ENCODE assay signal across 1 cellular context in the genomic region with DNA sequence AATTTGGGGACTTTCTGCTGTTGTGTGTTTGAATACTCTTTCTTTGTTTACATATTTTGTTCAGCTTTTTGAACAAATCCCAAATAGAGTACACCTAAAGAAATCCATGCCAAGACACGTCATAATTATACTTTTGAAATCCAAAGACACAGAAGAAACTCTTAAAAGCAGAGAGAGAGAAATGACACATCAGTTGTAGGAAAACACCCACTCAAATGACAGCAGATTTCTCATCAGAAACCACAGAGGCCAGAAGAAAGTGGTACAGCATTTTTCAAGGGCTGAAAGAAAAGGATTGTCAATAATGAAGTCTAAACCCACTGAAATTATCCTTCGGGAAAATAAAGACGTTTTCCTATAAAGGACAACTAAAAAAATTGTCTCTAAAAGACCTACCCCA.
TF ChIP-seq lines count a peak whose summit lies in the region.

No MANE protein-coding gene starts in this region.

TF ChIP-seq in GM12878, 131 proteins besides CTCF, POLR2A, EP300 and RAD21 (continued from another document):
- TF ChIP-seq, protein P1, sequence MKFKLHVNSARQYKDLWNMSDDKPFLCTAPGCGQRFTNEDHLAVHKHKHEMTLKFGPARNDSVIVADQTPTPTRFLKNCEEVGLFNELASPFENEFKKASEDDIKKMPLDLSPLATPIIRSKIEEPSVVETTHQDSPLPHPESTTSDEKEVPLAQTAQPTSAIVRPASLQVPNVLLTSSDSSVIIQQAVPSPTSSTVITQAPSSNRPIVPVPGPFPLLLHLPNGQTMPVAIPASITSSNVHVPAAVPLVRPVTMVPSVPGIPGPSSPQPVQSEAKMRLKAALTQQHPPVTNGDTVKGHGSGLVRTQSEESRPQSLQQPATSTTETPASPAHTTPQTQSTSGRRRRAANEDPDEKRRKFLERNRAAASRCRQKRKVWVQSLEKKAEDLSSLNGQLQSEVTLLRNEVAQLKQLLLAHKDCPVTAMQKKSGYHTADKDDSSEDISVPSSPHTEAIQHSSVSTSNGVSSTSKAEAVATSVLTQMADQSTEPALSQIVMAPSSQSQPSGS (IDR thresholded peaks at IDR 0.05; ENCODE audit: low read length): peak; percentile 33; the same call in 1 of the 2 replicates
- TF ChIP-seq, protein P2, sequence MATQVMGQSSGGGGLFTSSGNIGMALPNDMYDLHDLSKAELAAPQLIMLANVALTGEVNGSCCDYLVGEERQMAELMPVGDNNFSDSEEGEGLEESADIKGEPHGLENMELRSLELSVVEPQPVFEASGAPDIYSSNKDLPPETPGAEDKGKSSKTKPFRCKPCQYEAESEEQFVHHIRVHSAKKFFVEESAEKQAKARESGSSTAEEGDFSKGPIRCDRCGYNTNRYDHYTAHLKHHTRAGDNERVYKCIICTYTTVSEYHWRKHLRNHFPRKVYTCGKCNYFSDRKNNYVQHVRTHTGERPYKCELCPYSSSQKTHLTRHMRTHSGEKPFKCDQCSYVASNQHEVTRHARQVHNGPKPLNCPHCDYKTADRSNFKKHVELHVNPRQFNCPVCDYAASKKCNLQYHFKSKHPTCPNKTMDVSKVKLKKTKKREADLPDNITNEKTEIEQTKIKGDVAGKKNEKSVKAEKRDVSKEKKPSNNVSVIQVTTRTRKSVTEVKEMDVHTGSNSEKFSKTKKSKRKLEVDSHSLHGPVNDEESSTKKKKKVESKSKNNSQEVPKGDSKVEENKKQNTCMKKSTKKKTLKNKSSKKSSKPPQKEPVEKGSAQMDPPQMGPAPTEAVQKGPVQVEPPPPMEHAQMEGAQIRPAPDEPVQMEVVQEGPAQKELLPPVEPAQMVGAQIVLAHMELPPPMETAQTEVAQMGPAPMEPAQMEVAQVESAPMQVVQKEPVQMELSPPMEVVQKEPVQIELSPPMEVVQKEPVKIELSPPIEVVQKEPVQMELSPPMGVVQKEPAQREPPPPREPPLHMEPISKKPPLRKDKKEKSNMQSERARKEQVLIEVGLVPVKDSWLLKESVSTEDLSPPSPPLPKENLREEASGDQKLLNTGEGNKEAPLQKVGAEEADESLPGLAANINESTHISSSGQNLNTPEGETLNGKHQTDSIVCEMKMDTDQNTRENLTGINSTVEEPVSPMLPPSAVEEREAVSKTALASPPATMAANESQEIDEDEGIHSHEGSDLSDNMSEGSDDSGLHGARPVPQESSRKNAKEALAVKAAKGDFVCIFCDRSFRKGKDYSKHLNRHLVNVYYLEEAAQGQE (IDR thresholded peaks at IDR 0.05; ENCODE audit: low read depth, low read length): no peak
- TF ChIP-seq IRF4 (IDR thresholded peaks at IDR 0.05; ENCODE audit: low read depth, low read length) (no peak), CREB1 (IDR thresholded peaks at IDR 0.05; ENCODE audit: low read depth) (0 out of 2 replicates have a peak, but pooled peaks have one; percentile 23), NFIC (IDR thresholded peaks at IDR 0.05; ENCODE audit: low read depth, low read length) (peak; percentile 50; the same call in 1 of the 2 replicates), CREM (IDR thresholded peaks at IDR 0.05; ENCODE audit: low read depth) (0 out of 2 replicates have a peak, but pooled peaks have one; percentile 22), EGR1 (IDR thresholded peaks at IDR 0.05; ENCODE audit: borderline replicate concordance in 1 of 2, low read depth in 2 of 2, low read length in 2 of 2) (0 out of 3 replicates have a peak, but pooled peaks of 1 of the 2 experiments have one; percentile 42), SUZ12 (IDR thresholded peaks at IDR 0.05; ENCODE audit: unreplicated experiment) (no peak), TCF7 (IDR thresholded peaks at IDR 0.05; ENCODE audit: borderline replicate concordance) (no peak), WRNIP1 (IDR thresholded peaks at IDR 0.05; ENCODE audit: borderline replicate concordance, low read depth, low read length) (no peak), CBX5 (IDR thresholded peaks at IDR 0.05; ENCODE audit: low read depth) (peak; percentile 52; the same call in 1 of the 2 replicates), EED (IDR thresholded peaks at IDR 0.05; ENCODE audit: low read depth) (no peak), KLF5 (IDR thresholded peaks at IDR 0.05; ENCODE audit: partially characterized antibody) (no peak), TARDBP (IDR thresholded peaks at IDR 0.05; ENCODE audit: borderline replicate concordance) (no peak)
- TF ChIP-seq, protein P3, sequence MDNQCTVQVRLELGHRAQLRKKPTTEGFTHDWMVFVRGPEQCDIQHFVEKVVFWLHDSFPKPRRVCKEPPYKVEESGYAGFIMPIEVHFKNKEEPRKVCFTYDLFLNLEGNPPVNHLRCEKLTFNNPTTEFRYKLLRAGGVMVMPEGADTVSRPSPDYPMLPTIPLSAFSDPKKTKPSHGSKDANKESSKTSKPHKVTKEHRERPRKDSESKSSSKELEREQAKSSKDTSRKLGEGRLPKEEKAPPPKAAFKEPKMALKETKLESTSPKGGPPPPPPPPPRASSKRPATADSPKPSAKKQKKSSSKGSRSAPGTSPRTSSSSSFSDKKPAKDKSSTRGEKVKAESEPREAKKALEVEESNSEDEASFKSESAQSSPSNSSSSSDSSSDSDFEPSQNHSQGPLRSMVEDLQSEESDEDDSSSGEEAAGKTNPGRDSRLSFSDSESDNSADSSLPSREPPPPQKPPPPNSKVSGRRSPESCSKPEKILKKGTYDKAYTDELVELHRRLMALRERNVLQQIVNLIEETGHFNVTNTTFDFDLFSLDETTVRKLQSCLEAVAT (IDR thresholded peaks at IDR 0.05): no peak
- TF ChIP-seq, protein P4, sequence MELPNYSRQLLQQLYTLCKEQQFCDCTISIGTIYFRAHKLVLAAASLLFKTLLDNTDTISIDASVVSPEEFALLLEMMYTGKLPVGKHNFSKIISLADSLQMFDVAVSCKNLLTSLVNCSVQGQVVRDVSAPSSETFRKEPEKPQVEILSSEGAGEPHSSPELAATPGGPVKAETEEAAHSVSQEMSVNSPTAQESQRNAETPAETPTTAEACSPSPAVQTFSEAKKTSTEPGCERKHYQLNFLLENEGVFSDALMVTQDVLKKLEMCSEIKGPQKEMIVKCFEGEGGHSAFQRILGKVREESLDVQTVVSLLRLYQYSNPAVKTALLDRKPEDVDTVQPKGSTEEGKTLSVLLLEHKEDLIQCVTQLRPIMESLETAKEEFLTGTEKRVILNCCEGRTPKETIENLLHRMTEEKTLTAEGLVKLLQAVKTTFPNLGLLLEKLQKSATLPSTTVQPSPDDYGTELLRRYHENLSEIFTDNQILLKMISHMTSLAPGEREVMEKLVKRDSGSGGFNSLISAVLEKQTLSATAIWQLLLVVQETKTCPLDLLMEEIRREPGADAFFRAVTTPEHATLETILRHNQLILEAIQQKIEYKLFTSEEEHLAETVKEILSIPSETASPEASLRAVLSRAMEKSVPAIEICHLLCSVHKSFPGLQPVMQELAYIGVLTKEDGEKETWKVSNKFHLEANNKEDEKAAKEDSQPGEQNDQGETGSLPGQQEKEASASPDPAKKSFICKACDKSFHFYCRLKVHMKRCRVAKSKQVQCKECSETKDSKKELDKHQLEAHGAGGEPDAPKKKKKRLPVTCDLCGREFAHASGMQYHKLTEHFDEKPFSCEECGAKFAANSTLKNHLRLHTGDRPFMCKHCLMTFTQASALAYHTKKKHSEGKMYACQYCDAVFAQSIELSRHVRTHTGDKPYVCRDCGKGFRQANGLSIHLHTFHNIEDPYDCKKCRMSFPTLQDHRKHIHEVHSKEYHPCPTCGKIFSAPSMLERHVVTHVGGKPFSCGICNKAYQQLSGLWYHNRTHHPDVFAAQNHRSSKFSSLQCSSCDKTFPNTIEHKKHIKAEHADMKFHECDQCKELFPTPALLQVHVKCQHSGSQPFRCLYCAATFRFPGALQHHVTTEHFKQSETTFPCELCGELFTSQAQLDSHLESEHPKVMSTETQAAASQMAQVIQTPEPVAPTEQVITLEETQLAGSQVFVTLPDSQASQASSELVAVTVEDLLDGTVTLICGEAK (IDR thresholded peaks at IDR 0.05; ENCODE audit: borderline replicate concordance): no peak
- TF ChIP-seq, protein P5, sequence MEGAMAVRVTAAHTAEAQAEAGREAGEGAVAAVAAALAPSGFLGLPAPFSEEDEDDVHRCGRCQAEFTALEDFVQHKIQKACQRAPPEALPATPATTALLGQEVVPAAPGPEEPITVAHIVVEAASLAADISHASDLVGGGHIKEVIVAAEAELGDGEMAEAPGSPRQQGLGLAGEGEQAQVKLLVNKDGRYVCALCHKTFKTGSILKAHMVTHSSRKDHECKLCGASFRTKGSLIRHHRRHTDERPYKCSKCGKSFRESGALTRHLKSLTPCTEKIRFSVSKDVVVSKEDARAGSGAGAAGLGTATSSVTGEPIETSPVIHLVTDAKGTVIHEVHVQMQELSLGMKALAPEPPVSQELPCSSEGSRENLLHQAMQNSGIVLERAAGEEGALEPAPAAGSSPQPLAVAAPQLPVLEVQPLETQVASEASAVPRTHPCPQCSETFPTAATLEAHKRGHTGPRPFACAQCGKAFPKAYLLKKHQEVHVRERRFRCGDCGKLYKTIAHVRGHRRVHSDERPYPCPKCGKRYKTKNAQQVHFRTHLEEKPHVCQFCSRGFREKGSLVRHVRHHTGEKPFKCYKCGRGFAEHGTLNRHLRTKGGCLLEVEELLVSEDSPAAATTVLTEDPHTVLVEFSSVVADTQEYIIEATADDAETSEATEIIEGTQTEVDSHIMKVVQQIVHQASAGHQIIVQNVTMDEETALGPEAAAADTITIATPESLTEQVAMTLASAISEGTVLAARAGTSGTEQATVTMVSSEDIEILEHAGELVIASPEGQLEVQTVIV (IDR thresholded peaks at IDR 0.05; ENCODE audit: borderline replicate concordance, partially characterized antibody): no peak
- TF ChIP-seq, protein P6, sequence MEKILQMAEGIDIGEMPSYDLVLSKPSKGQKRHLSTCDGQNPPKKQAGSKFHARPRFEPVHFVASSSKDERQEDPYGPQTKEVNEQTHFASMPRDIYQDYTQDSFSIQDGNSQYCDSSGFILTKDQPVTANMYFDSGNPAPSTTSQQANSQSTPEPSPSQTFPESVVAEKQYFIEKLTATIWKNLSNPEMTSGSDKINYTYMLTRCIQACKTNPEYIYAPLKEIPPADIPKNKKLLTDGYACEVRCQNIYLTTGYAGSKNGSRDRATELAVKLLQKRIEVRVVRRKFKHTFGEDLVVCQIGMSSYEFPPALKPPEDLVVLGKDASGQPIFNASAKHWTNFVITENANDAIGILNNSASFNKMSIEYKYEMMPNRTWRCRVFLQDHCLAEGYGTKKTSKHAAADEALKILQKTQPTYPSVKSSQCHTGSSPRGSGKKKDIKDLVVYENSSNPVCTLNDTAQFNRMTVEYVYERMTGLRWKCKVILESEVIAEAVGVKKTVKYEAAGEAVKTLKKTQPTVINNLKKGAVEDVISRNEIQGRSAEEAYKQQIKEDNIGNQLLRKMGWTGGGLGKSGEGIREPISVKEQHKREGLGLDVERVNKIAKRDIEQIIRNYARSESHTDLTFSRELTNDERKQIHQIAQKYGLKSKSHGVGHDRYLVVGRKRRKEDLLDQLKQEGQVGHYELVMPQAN (conservative IDR thresholded peaks at IDR 0.05): no peak
